In the genomic region with DNA sequence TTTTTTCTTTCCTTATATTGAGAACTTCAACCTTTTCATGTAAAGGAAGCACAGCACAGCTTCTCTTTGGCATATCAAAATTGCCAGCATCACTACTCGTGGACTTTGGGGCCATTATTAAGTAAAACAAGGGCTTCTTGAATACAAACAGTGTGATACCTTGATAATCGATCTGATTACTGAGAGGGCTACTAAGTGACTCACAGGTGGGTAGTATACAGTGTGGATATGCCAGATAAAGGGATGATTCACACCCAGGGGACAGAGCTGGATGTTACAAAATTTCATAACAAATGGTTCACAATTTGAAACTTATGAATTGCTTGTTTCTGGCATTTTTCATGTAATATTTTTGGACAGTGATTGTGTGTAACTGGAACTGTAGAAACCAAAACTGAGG, we compare ENCODE assay signal across 13 cellular contexts. TPM values are rescaled to one million over a fixed set of nuclear protein-coding genes. Genes with fewer than 3 reads are reported as not detected.
A peak's percentile ranks its signal among the peaks of the same experiment; 100 is the strongest.
DNase-seq lines count a peak whose midpoint lies in the region; ATAC-seq and TF ChIP-seq lines count a peak whose summit lies in the region.
"Had no signal": no experiment of that assay in that cellular context is flagged by ENCODE, and none has a peak within 500 bp of the region (broad histone marks: within the 10 kb centered on the region; RNA-seq: fewer than 3 reads in every experiment).

No MANE protein-coding gene starts in this region.

- peaks cover 62% of the 10 kb centered on the region for H3K4me1 Mint-ChIP-seq in activated T-cell treated with anti-CD3 and anti-CD28 coated beads, Interleukin-2, amount 50 U/mL, for 72 hours (ENCODE audit: low read depth)
- peaks cover 32 to 67% of the 10 kb centered on the region in 2 donors for H3K4me1 Mint-ChIP-seq in effector memory CD8-positive, alpha-beta T cell (ENCODE audit: low read depth in 2 of 2)

- no peak for DNase-seq in activated T-cell treated with anti-CD3 and anti-CD28 coated beads, Interleukin-2, amount 50 U/mL, for 72 hours
- no peak for DNase-seq in activated T-cell treated with anti-CD3 and anti-CD28 coated beads, Interleukin-2, amount 50 U/mL, for 1 hour
- no peak for DNase-seq in effector memory CD8-positive, alpha-beta T cell
- no peak for DNase-seq in stimulated activated naive CD8-positive, alpha-beta T cell treated with anti-CD3 and anti-CD28 coated beads, Interleukin-15, Interleukin-2, amounts not matched to agents 100 U/mL and 50 U/mL, for 24 hours
- DNase-seq in NCI-H1694 (lab: John Stamatoyannopoulos, UW) (no peak), T1000 (lab: John Stamatoyannopoulos, UW) (no peak)
- DNase-seq: NCI-H187 treated with DMSO at 0.1 percent for 48 hours, stomach had no signal

- TF ChIP-seq CTCF in SU-DHL-6 (IDR thresholded peaks at IDR 0.05; ENCODE audit: insufficient read depth, low read length, poor library complexity, severe bottlenecking): no peak

- H3K27me3 ChIP-seq in SU-DHL-6 (ENCODE audit: low read length): no peaks in the 10 kb centered on the region
- H3K27me3 ChIP-seq: BLaER1, cardiac muscle cell, stomach had no signal

- H3K36me3 ChIP-seq in SU-DHL-6 (ENCODE audit: low read length): peaks cover 37% of the 10 kb centered on the region

- peak overlapping the region in 1 of 2 donors; percentile 34 for H3K4me3 Mint-ChIP-seq in activated T-cell treated with anti-CD3 and anti-CD28 coated beads, Interleukin-2, amount 50 U/mL, for 72 hours
- H3K4me3 Mint-ChIP-seq in effector memory CD8-positive, alpha-beta T cell: peak overlapping the region in 1 of 2 donors; percentile 46

- no peaks in the 10 kb centered on the region for H3K9me3 ChIP-seq in SU-DHL-6 (ENCODE audit: insufficient read depth, low read length)
- H3K9me3 ChIP-seq: stomach had no signal

- peaks cover 9 to 37% of the 10 kb centered on the region in 2 donors for H3K36me3 Mint-ChIP-seq in activated T-cell treated with anti-CD3 and anti-CD28 coated beads, Interleukin-2, amount 50 U/mL, for 72 hours (ENCODE audit: insufficient read depth in 2 of 2)
- peaks cover 45% of the 10 kb centered on the region for H3K36me3 Mint-ChIP-seq in effector memory CD8-positive, alpha-beta T cell (ENCODE audit: insufficient read depth)

- H3F3A ChIP-seq in SU-DHL-6 (ENCODE audit: insufficient read depth): peaks cover 45% of the 10 kb centered on the region

- peak; percentile 60 to 64 for ATAC-seq in activated T-cell treated with anti-CD3 and anti-CD28 coated beads, Interleukin-2, amount 50 U/mL, for 72 hours (replicated peaks in 1 of 2)
- no peak for ATAC-seq in effector memory CD8-positive, alpha-beta T cell (replicated peaks)
- peak; percentile 73 for ATAC-seq in stimulated activated naive CD8-positive, alpha-beta T cell treated with anti-CD3 and anti-CD28 coated beads, Interleukin-15, Interleukin-2, amounts not matched to agents 100 U/mL and 50 U/mL, for 24 hours
- ATAC-seq in HG03097 (IDR thresholded peaks at IDR 0.05; ENCODE audit: low FRiP score, unreplicated experiment): no peak

- peaks cover 99% of the 10 kb centered on the region for H3K79me2 ChIP-seq in SU-DHL-6 (ENCODE audit: insufficient read depth, low read length)

- no peaks in the 10 kb centered on the region for H3K27me3 Mint-ChIP-seq in activated T-cell treated with anti-CD3 and anti-CD28 coated beads, Interleukin-2, amount 50 U/mL, for 72 hours (ENCODE audit: low read depth)
- H3K27me3 Mint-ChIP-seq in effector memory CD8-positive, alpha-beta T cell: no peaks in the 10 kb centered on the region

- H3K27ac ChIP-seq in SU-DHL-6 (ENCODE audit: low read depth, low read length): peak overlapping the region; percentile 88
- H3K27ac ChIP-seq: BLaER1, cardiac muscle cell, stomach had no signal

- H3K9ac ChIP-seq in SU-DHL-6 (ENCODE audit: low read length): 0 out of 2 replicates have a peak overlapping the region, but pooled peaks have one; percentile 4
- H3K9ac ChIP-seq: BLaER1 had no signal

- H3K27ac Mint-ChIP-seq in activated T-cell treated with anti-CD3 and anti-CD28 coated beads, Interleukin-2, amount 50 U/mL, for 72 hours: peak overlapping the region; percentile 78
- H3K27ac Mint-ChIP-seq in effector memory CD8-positive, alpha-beta T cell: peak overlapping the region; percentile 21 to 36

- H3K9me2 ChIP-seq in SU-DHL-6 (replicated peaks; ENCODE audit: insufficient read depth, low read length): no peaks in the 10 kb centered on the region

- H3K9me3 Mint-ChIP-seq in activated T-cell treated with anti-CD3 and anti-CD28 coated beads, Interleukin-2, amount 50 U/mL, for 72 hours: no peaks in the 10 kb centered on the region
- no peaks in the 10 kb centered on the region for H3K9me3 Mint-ChIP-seq in effector memory CD8-positive, alpha-beta T cell

- H3K4me2 ChIP-seq in SU-DHL-6 (ENCODE audit: low read depth, low read length, poor library complexity, severe bottlenecking): peak overlapping the region; percentile 47
- H3K4me2 ChIP-seq: BLaER1 had no signal

- H2AFZ ChIP-seq in SU-DHL-6 (ENCODE audit: low read depth, low read length, severe bottlenecking): no peak overlapping the region

- H3K4me3 ChIP-seq in SU-DHL-6 (ENCODE audit: insufficient read depth, low read length, poor library complexity, severe bottlenecking): no peak overlapping the region
- H3K4me3 ChIP-seq: BLaER1, cardiac muscle cell, stomach had no signal

- peaks cover 4% of the 10 kb centered on the region; the same call in 1 of the 2 replicates for H4K20me1 ChIP-seq in SU-DHL-6 (ENCODE audit: low read depth, low read length)

RNA-seq across cellular contexts. Expression of a gene that starts 15.4 kb away (rescaled TPM):
- total RNA-seq in activated T-cell treated with anti-CD3 and anti-CD28 coated beads, Interleukin-2, amount 50 U/mL, for 72 hours: 100 to 1,000 TPM; 149 to 157 TPM

RNA-seq across cellular contexts. Expression of a gene that starts 28.7 kb away (rescaled TPM):
- 10 to 100 TPM; 12.3 to 14.9 TPM for total RNA-seq in activated T-cell treated with anti-CD3 and anti-CD28 coated beads, Interleukin-2, amount 50 U/mL, for 72 hours

RNA-seq across cellular contexts. Expression of a gene that starts 55.0 kb away (rescaled TPM):
- 10 to 100 TPM in 1 of 2 donors, 1 to 10 TPM in 1; 9.2 to 14.0 TPM for total RNA-seq in activated T-cell treated with anti-CD3 and anti-CD28 coated beads, Interleukin-2, amount 50 U/mL, for 72 hours

RNA-seq across cellular contexts. Expression of a gene that starts 55.0 kb away (rescaled TPM):
- 1 to 10 TPM; 1.2 to 1.9 TPM for total RNA-seq in activated T-cell treated with anti-CD3 and anti-CD28 coated beads, Interleukin-2, amount 50 U/mL, for 72 hours
- total RNA-seq: lung microvascular endothelial cell had no signal

RNA-seq across cellular contexts. Expression of a gene that starts 56.2 kb away (rescaled TPM):
- 100 to 1,000 TPM; 227 to 254 TPM for total RNA-seq in activated T-cell treated with anti-CD3 and anti-CD28 coated beads, Interleukin-2, amount 50 U/mL, for 72 hours

Comparison
In these comparisons a context has a peak if more than half of its experiments do, and no peak if none do; other contexts are left out.
1. ATAC-seq: peak in activated T-cell treated with anti-CD3 and anti-CD28 coated beads, Interleukin-2, amount 50 U/mL, for 72 hours (2 of 2) and stimulated activated naive CD8-positive, alpha-beta T cell treated with anti-CD3 and anti-CD28 coated beads, Interleukin-15, Interleukin-2, amounts not matched to agents 100 U/mL and 50 U/mL, for 24 hours (single experiment); none in effector memory CD8-positive, alpha-beta T cell (single experiment) and HG03097 (single experiment).